ENCODE assay signal across 8 cellular contexts in the genomic region with DNA sequence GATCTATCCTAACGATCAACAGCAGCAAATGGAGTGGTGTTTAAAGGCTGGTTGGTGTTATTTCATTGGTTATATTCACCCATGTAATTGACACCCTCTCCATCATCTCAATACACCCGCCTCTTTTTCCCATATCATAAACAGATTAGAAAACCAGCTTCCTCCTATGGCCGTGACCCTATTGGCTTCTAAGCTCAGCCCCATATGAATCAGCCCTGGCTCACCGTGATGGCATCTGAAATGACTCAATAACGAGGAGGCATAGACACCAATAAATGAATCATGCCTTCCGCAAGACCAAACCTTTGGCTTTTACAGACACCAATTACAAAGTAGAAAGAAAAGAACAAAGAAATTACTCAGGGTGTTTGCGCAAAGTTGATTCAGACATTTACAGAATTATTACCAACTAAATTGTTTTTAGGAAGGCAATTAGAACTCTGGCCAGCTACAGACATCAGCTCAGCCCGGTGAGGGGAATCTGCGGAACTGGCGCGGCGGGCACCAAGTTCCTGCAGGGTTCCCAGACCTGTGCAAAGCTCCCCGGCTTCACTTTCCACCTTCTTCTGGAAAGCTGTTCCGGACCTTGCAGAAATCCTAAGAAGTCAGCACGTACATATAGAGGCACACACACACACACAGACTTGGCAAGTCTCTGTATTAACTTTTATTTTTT. TPM values are rescaled to one million over a fixed set of nuclear protein-coding genes. Genes with fewer than 3 reads are reported as not detected.
DNase-seq lines count a peak whose midpoint lies in the region; ATAC-seq, FAIRE-seq and TF ChIP-seq lines count a peak whose summit lies in the region.

No MANE protein-coding gene starts in this region.

- H4K8ac ChIP-seq in mesenchymal stem cell (ENCODE audit: low read length), result peak overlapping the region; percentile 56

- H3K27me3 Mint-ChIP-seq in activated naive CD8-positive, alpha-beta T cell treated with anti-CD3 and anti-CD28 coated beads, Interleukin-2, amount 10 ng/mL, durations not matched to agents 7 days and 5 days, result peaks cover 2% of the 10 kb centered on the region

- H2BK12ac ChIP-seq in mesenchymal stem cell (ENCODE audit: low read length in 2 of 2), result no peak overlapping the region

- H3K18ac ChIP-seq in mesenchymal stem cell (ENCODE audit: low read depth in 1 of 2, low read length in 2 of 2), result no peak overlapping the region

- peak overlapping the region; percentile 90 for H3K27ac ChIP-seq in mesenchymal stem cell (ENCODE audit: low read length, poor library complexity, severe bottlenecking)
- H3K27ac ChIP-seq in vagina, result peak overlapping the region; percentile 53
- peak overlapping the region in 1 of 4 donors; percentile 27 for H3K27ac ChIP-seq in sigmoid colon

- peak; percentile 63 for ATAC-seq in activated naive CD8-positive, alpha-beta T cell treated with anti-CD3 and anti-CD28 coated beads, Interleukin-2, amount 10 ng/mL, durations not matched to agents 7 days and 5 days (ENCODE audit: low read depth)

- no peak overlapping the region for H3K4ac ChIP-seq in mesenchymal stem cell (ENCODE audit: low read depth in 1 of 2, low read length in 2 of 2)

- no peaks in the 10 kb centered on the region for H3K9me3 Mint-ChIP-seq in activated naive CD8-positive, alpha-beta T cell treated with anti-CD3 and anti-CD28 coated beads, Interleukin-2, amount 10 ng/mL, durations not matched to agents 7 days and 5 days

- H3K14ac ChIP-seq in mesenchymal stem cell (ENCODE audit: low read length in 2 of 2), result no peak overlapping the region

- H3K79me1 ChIP-seq in mesenchymal stem cell (replicated peaks; ENCODE audit: low read length, poor library complexity, severe bottlenecking), result peaks cover 51% of the 10 kb centered on the region

- peak overlapping the region; percentile 49 for H3K4me2 ChIP-seq in mesenchymal stem cell (ENCODE audit: low read length, poor library complexity, severe bottlenecking)

- no peaks in the 10 kb centered on the region for H3K27me3 ChIP-seq in BJ (ENCODE audit: control insufficient read depth, insufficient read depth, low read length)
- peaks cover 0 to 20% of the 10 kb centered on the region in 2 experiments for H3K27me3 ChIP-seq in mesenchymal stem cell (ENCODE audit: control insufficient read depth in 1 of 2, insufficient read depth in 1 of 2, low read length in 2 of 2)
- no peaks in the 10 kb centered on the region for H3K27me3 ChIP-seq in vagina
- no peaks in the 10 kb centered on the region for H3K27me3 ChIP-seq in sigmoid colon

- H3K4me1 Mint-ChIP-seq in activated naive CD8-positive, alpha-beta T cell treated with anti-CD3 and anti-CD28 coated beads, Interleukin-2, amount 10 ng/mL, durations not matched to agents 7 days and 5 days, result peaks cover 4% of the 10 kb centered on the region

- H2BK5ac ChIP-seq in mesenchymal stem cell (ENCODE audit: low read depth, low read length, poor library complexity, severe bottlenecking), result peak overlapping the region; percentile 39

- H3K4me3 Mint-ChIP-seq in activated naive CD8-positive, alpha-beta T cell treated with anti-CD3 and anti-CD28 coated beads, Interleukin-2, amount 10 ng/mL, durations not matched to agents 7 days and 5 days, result no peak overlapping the region

- TF ChIP-seq EP300 in sigmoid colon (IDR thresholded peaks at IDR 0.05), result no peak

- H3K23ac ChIP-seq in mesenchymal stem cell (ENCODE audit: low read length in 2 of 2), result no peak overlapping the region

- no peak overlapping the region for H2BK120ac ChIP-seq in mesenchymal stem cell (ENCODE audit: low read depth, low read length)

- no peak overlapping the region for H3K27ac Mint-ChIP-seq in activated naive CD8-positive, alpha-beta T cell treated with anti-CD3 and anti-CD28 coated beads, Interleukin-2, amount 10 ng/mL, durations not matched to agents 7 days and 5 days

- DNase-seq in BJ (ENCODE audit: low read depth) (peak; percentile 92), RCC 7860 (ENCODE audit: low spot score) (peak; percentile 99), mesenchymal stem cell (peak; percentile 95), vagina (ENCODE audit: extremely low spot score in 2 of 2) (no peak), NCI-H1694 treated with DMSO at 0.1 percent for 48 hours (lab: John Stamatoyannopoulos, UW) (no peak), NCI-H2196 (lab: John Stamatoyannopoulos, UW; ENCODE audit: unreplicated experiment) (no peak), sigmoid colon (no peak)
- DNase-seq in activated naive CD8-positive, alpha-beta T cell treated with anti-CD3 and anti-CD28 coated beads, Interleukin-2, amount 10 ng/mL, durations not matched to agents 7 days and 5 days, result no peak

- H3K36me3 ChIP-seq in BJ (ENCODE audit: control insufficient read depth, insufficient read depth, low read length) (no peaks in the 10 kb centered on the region), mesenchymal stem cell (ENCODE audit: control insufficient read depth in 1 of 2, insufficient read depth in 2 of 2, low read depth in 1 of 2, low read length in 2 of 2) (peaks cover 0 to 8% of the 10 kb centered on the region in 2 experiments), vagina (no peaks in the 10 kb centered on the region), sigmoid colon (no peaks in the 10 kb centered on the region)

- TF ChIP-seq CTCF in BJ (IDR thresholded peaks at IDR 0.05; ENCODE audit: insufficient read depth, low read depth, low read length) (no peak), vagina (IDR thresholded peaks at IDR 0.05) (no peak), sigmoid colon (IDR thresholded peaks at IDR 0.05) (no peak)

- H2AFZ ChIP-seq in mesenchymal stem cell (ENCODE audit: low read depth, low read length), result no peak overlapping the region

- intact Hi-C loops in vagina (cut with DNase I), result no loop called here
- intact Hi-C loops in sigmoid colon (cut with DNase I), result no loop called here

- CTCF ChIA-PET in BJ (lab: Yijun Ruan, JAX), result interaction anchor here (1.3 to 1.8 kb wide), 4 partner anchors 12 to 389 kb away, joined by 3 to 6 read pairs (median 4); a partner anchor contains a TSS

- H3K4me1 ChIP-seq in mesenchymal stem cell (ENCODE audit: control insufficient read depth, insufficient read depth, low read depth, low read length), result peaks cover 47% of the 10 kb centered on the region
- H3K4me1 ChIP-seq in vagina, result peaks cover 89% of the 10 kb centered on the region
- peaks cover 0 to 30% (median 14%) of the 10 kb centered on the region in 4 donors for H3K4me1 ChIP-seq in sigmoid colon

- H3K4me3 ChIP-seq in BJ (ENCODE audit: low read depth, low read length), result no peak overlapping the region
- H3K4me3 ChIP-seq in mesenchymal stem cell (ENCODE audit: insufficient read depth in 1 of 2, low read depth in 1 of 2, low read length in 2 of 2), result no peak overlapping the region
- H3K4me3 ChIP-seq in vagina, result no peak overlapping the region
- no peak overlapping the region for H3K4me3 ChIP-seq in sigmoid colon

- H3K9me3 ChIP-seq in mesenchymal stem cell (ENCODE audit: control insufficient read depth, low read length) (no peaks in the 10 kb centered on the region), vagina (no peaks in the 10 kb centered on the region), sigmoid colon (no peaks in the 10 kb centered on the region)

- no peak overlapping the region for H2AK5ac ChIP-seq in mesenchymal stem cell (ENCODE audit: low read length, severe bottlenecking)

- WGBS in mesenchymal stem cell, result 36% methylated on average over 14 of the region's 15 CpGs
- 10 to 56% methylated on average over 15 of the region's 15 CpGs for WGBS in sigmoid colon, 2 donors

- TF ChIP-seq POLR2A in vagina (IDR thresholded peaks at IDR 0.05) (no peak), sigmoid colon (IDR thresholded peaks at IDR 0.05) (no peak)

- H4K91ac ChIP-seq in mesenchymal stem cell (ENCODE audit: low read length), result no peak overlapping the region

- H3K36me3 Mint-ChIP-seq in activated naive CD8-positive, alpha-beta T cell treated with anti-CD3 and anti-CD28 coated beads, Interleukin-2, amount 10 ng/mL, durations not matched to agents 7 days and 5 days, result no peaks in the 10 kb centered on the region

- peak overlapping the region; percentile 8 for H3K9ac ChIP-seq in mesenchymal stem cell (ENCODE audit: low read length)

- peak; percentile 100 for FAIRE-seq in RCC 7860 (lab: Jason Lieb, UNC)

- no peak overlapping the region for H2BK15ac ChIP-seq in mesenchymal stem cell (ENCODE audit: low read depth, poor library complexity, severe bottlenecking)

- POLR2A ChIA-PET in BJ (lab: Charles Lee), result no interaction called here
- POLR2A ChIA-PET in activated naive CD8-positive, alpha-beta T cell treated with anti-CD3 and anti-CD28 coated beads, Interleukin-2, amount 10 ng/mL, durations not matched to agents 7 days and 5 days (lab: Charles Lee), result interaction anchor here (1.0 kb wide), 1 partner anchor 12 kb away, joined by 5 read pairs; a partner anchor contains a TSS

RNA-seq across cellular contexts. Expression of a gene that starts 11.5 kb away (rescaled TPM):
- polyA plus RNA-seq in BJ (2011; rRNA removed), result 3.1 and 5.0 TPM in 2 replicates
- polyA minus RNA-seq in BJ (2011; rRNA and poly(A)+ RNA removed), result 2.7 and 3.6 TPM in 2 replicates
- total RNA-seq in activated naive CD8-positive, alpha-beta T cell treated with anti-CD3 and anti-CD28 coated beads, Interleukin-2, amount 10 ng/mL, durations not matched to agents 7 days and 5 days, result 1 to 10 TPM; 4.9 to 5.0 TPM
- polyA plus RNA-seq in mesenchymal stem cell (2013, experiment 1 of 2), result 6.5 TPM
- polyA plus RNA-seq in mesenchymal stem cell (2013, experiment 2 of 2), result 5.8 TPM
- total RNA-seq in vagina, result 11.3 TPM
- 10 to 100 TPM in 1 of 4 donors, 1 to 10 TPM in 3; 3.9 to 23.3 (median 7.5) TPM for total RNA-seq in sigmoid colon
- 10 to 100 TPM in 1 of 3 donors, 1 to 10 TPM in 2; 3.6 to 16.8 (median 6.5) TPM for polyA plus RNA-seq in sigmoid colon

Comparison
In these comparisons a context has a peak if more than half of its experiments do, and no peak if none do; other contexts are left out.
1. DNase-seq: peak in BJ (single experiment), RCC 7860 (single experiment) and mesenchymal stem cell (single experiment); none in activated naive CD8-positive, alpha-beta T cell treated with anti-CD3 and anti-CD28 coated beads, Interleukin-2, amount 10 ng/mL, durations not matched to agents 7 days and 5 days (single experiment), vagina (0 of 2), NCI-H1694 treated with DMSO at 0.1 percent for 48 hours (single experiment), NCI-H2196 (single experiment) and sigmoid colon (single experiment).